9 cellular contexts compared by ENCODE assay signal in genomic region chr1:8020032-8020431, GRCh38. TPM values are rescaled to one million over a fixed set of nuclear protein-coding genes. Genes with fewer than 3 reads are reported as not detected.
DNase-seq lines count a peak whose midpoint lies in the region; ATAC-seq, FAIRE-seq and TF ChIP-seq lines count a peak whose summit lies in the region.
"Had no signal": no experiment of that assay in that cellular context is flagged by ENCODE, and none has a peak within 500 bp of the region (broad histone marks: within the 10 kb centered on the region; RNA-seq: fewer than 3 reads in every experiment).

No MANE protein-coding gene starts in this region.

- 0 out of 2 replicates have a peak, but pooled peaks have one; percentile 41 for TF ChIP-seq POLR2A in IMR-90 (IDR thresholded peaks at IDR 0.05; ENCODE audit: low read depth, low read length)

- no peak overlapping the region for H2BK20ac ChIP-seq in IMR-90 (ENCODE audit: low read depth, low read length)

- POLR2A ChIA-PET in IMR-90 (lab: Charles Lee; ENCODE audit: unreplicated experiment) = no interaction called here

- no peak overlapping the region for H2BK120ac ChIP-seq in IMR-90 (ENCODE audit: low read depth, low read length)

- no peak for TF ChIP-seq RAD21 in IMR-90 (IDR thresholded peaks at IDR 0.05; ENCODE audit: low read length)

- H3K79me2 ChIP-seq in keratinocyte (ENCODE audit: control insufficient read depth, insufficient read depth, low read length) = peaks cover 95% of the 10 kb centered on the region

- no peak overlapping the region for H4K5ac ChIP-seq in IMR-90 (ENCODE audit: low read depth, low read length)

- no peak overlapping the region for H2AK9ac ChIP-seq in IMR-90 (replicated peaks; ENCODE audit: low read depth, low read length, poor library complexity)

- H3K4me1 ChIP-seq in IMR-90 (ENCODE audit: control insufficient read depth, insufficient read depth, low read length) (peaks cover 19% of the 10 kb centered on the region), keratinocyte (ENCODE audit: control insufficient read depth, extremely low read depth, insufficient read depth, low read length) (peaks cover 92% of the 10 kb centered on the region)

- no peak overlapping the region for H3K18ac ChIP-seq in IMR-90 (ENCODE audit: low read depth, low read length)

- H3K14ac ChIP-seq in IMR-90 (replicated peaks; ENCODE audit: low read depth, low read length) = no peak overlapping the region

- H3K4me2 ChIP-seq in IMR-90 (ENCODE audit: low read depth, low read length) (peak overlapping the region; percentile 52), keratinocyte (ENCODE audit: control insufficient read depth, extremely low read depth, insufficient read depth, low read depth, low read length) (peak overlapping the region; percentile 97)

- no peak overlapping the region for H4K8ac ChIP-seq in IMR-90 (ENCODE audit: low read depth in 2 of 2, low read length in 2 of 2)

- H3K79me1 ChIP-seq in IMR-90 (ENCODE audit: low read depth in 1 of 2, low read length in 2 of 2) = peaks cover 5 to 75% of the 10 kb centered on the region in 2 experiments; a peak in 3 of 4 replicates

- intact Hi-C loops in IMR-90 (cut with micrococcal nuclease) = loop anchor here (5.0 kb wide), 1 partner anchor 353 kb away; no protein-coding TSS in a partner anchor

- H4K91ac ChIP-seq in IMR-90 (ENCODE audit: insufficient read depth, low read depth, low read length) = no peak overlapping the region

- H2AFZ ChIP-seq in IMR-90 (replicated peaks; ENCODE audit: low read length, poor library complexity) (no peak overlapping the region), keratinocyte (ENCODE audit: control insufficient read depth, low read length) (no peak overlapping the region)

- H3K56ac ChIP-seq in IMR-90 (ENCODE audit: extremely low read depth, insufficient read depth, low read length) = no peak overlapping the region

- H3K27ac ChIP-seq in IMR-90 (ENCODE audit: insufficient read depth, low read length) (no peak overlapping the region), keratinocyte (ENCODE audit: control insufficient read depth, insufficient read depth, low read length) (peak overlapping the region; percentile 82)
- H3K27ac ChIP-seq: HL-60 had no signal

- H2BK5ac ChIP-seq in IMR-90 (ENCODE audit: low read depth, low read length, poor library complexity, severe bottlenecking) = peak overlapping the region; percentile 24

- H3K4me3 ChIP-seq in IMR-90 (ENCODE audit: insufficient read depth, low read depth, low read length) = no peak overlapping the region
- H3K4me3 ChIP-seq in keratinocyte (ENCODE audit: control insufficient read depth in 2 of 3, extremely low read depth in 1 of 3, insufficient read depth in 2 of 3, low read depth in 1 of 3, low read length in 3 of 3) = peak overlapping the region in 2 of 3 experiments; percentile 59 to 61

- H4K20me1 ChIP-seq in IMR-90 (ENCODE audit: insufficient read depth, low read length) = peaks cover 97% of the 10 kb centered on the region
- peaks cover 18% of the 10 kb centered on the region for H4K20me1 ChIP-seq in keratinocyte (ENCODE audit: control insufficient read depth, extremely low read depth, insufficient read depth, low read length)

- no TSS peak for BruUV-seq in IMR-90 (replicated peaks; lab: Mats Ljungman, UMichigan)

- H3K9me1 ChIP-seq in IMR-90 (ENCODE audit: insufficient read depth, low read length) (peaks cover 8% of the 10 kb centered on the region; the same call in 1 of the 2 replicates), keratinocyte (ENCODE audit: control insufficient read depth, extremely low read depth, insufficient read depth, low read length) (peaks cover 4% of the 10 kb centered on the region)

- no peak overlapping the region for H2BK15ac ChIP-seq in IMR-90 (ENCODE audit: low read depth, low read length)

- H2AK5ac ChIP-seq in IMR-90 (ENCODE audit: low read depth, low read length) = no peak overlapping the region

- in situ Hi-C loops in IMR-90 (cut with MboI; ENCODE audit: low sequenced_read_pairs) (no loop called here), GM13976 (cut with MboI; ENCODE audit: low sequenced_read_pairs, unreplicated experiment) (no loop called here)

- H3K4ac ChIP-seq in IMR-90 (ENCODE audit: low read depth, low read length) = no peak overlapping the region

- DNase-seq in IMR-90 (peak; percentile 59), SW480 (ENCODE audit: low spot score) (peak; percentile 78), keratinocyte (ENCODE audit: low read depth, low spot score) (no peak), superior temporal gyrus (ENCODE audit: extremely low spot score) (peak; percentile 12), dedifferentiated amniotic fluid mesenchymal stem cell (ENCODE audit: extremely low spot score) (no peak), NCI-H2227 (lab: John Stamatoyannopoulos, UW; ENCODE audit: unreplicated experiment) (no peak), GM13976 (ENCODE audit: low spot score) (no peak)

- dilution Hi-C loops in IMR-90 (cut with HindIII; ENCODE audit: low sequenced_read_pairs, unreplicated experiment) (loop anchor here (25.0 kb wide), 1 partner anchor 292 kb away; the partner anchor contains the start of gene SLC45A1), keratinocyte (cut with MboI; ENCODE audit: extremely low pct_ligation_motif_present, low sequenced_read_pairs) (loop anchor here (25.0 kb wide), 1 partner anchor 292 kb away; the partner anchor contains the start of gene SLC45A1)

- no peaks in the 10 kb centered on the region for H3K27me3 ChIP-seq in IMR-90 (ENCODE audit: control insufficient read depth, insufficient read depth, low read length)
- no peaks in the 10 kb centered on the region for H3K27me3 ChIP-seq in keratinocyte (ENCODE audit: control insufficient read depth, extremely low read depth, insufficient read depth, low read length)

- H3K36me3 ChIP-seq in IMR-90 (ENCODE audit: control insufficient read depth, insufficient read depth, low read length) (peaks cover 7% of the 10 kb centered on the region), keratinocyte (ENCODE audit: control insufficient read depth in 2 of 2, extremely low read depth in 1 of 2, insufficient read depth in 2 of 2, low read length in 2 of 2) (peaks cover 1 to 34% of the 10 kb centered on the region in 2 experiments)

- H3K9ac ChIP-seq in IMR-90 (ENCODE audit: low read depth, low read length) (no peak overlapping the region), keratinocyte (ENCODE audit: control insufficient read depth, extremely low read depth, insufficient read depth, low read length) (peak overlapping the region; percentile 56)

- no peak for TF ChIP-seq CTCF in IMR-90 (conservative IDR thresholded peaks at IDR 0.05; ENCODE audit: low read depth, low read length)
- no peak for TF ChIP-seq CTCF in keratinocyte (optimal IDR thresholded peaks at IDR 0.05 in 1 of 3, IDR thresholded peaks at IDR 0.05 in 1 of 3, conservative IDR thresholded peaks at IDR 0.05 in 1 of 3; ENCODE audit: extremely low read depth in 1 of 3, insufficient read depth in 2 of 3, low read length in 3 of 3)
- TF ChIP-seq CTCF in GM13976 (IDR thresholded peaks at IDR 0.05; ENCODE audit: borderline replicate concordance, control extremely low read depth, extremely low read depth, insufficient read depth, missing control alignments) = no peak

- FAIRE-seq in keratinocyte (lab: Jason Lieb, UNC) = peak; percentile 80

- no peak for ATAC-seq in IMR-90 (ENCODE audit: low read depth)
- no peak for ATAC-seq in GM19023 (IDR thresholded peaks at IDR 0.05; ENCODE audit: unreplicated experiment)

- no peak overlapping the region for H3K23ac ChIP-seq in IMR-90 (ENCODE audit: low read depth, low read length)

- H3K9me3 ChIP-seq in IMR-90 (ENCODE audit: control insufficient read depth, insufficient read depth, low read length) (no peaks in the 10 kb centered on the region), keratinocyte (ENCODE audit: control insufficient read depth, low read depth, low read length) (no peaks in the 10 kb centered on the region)

- CTCF ChIA-PET in IMR-90 (lab: Yijun Ruan, JAX) = interaction anchor here (6.7 kb wide), 1 partner anchor 45 kb away, joined by 21 read pairs; no protein-coding TSS in a partner anchor

TF ChIP-seq in IMR-90, 13 proteins besides CTCF, POLR2A, EP300 and RAD21:
- TF ChIP-seq CEBPB (IDR thresholded peaks at IDR 0.05; ENCODE audit: low read depth, low read length) = peak; percentile 20; the same call in 1 of the 2 replicates
- no peak for TF ChIP-seq BHLHE40 (IDR thresholded peaks at IDR 0.05; ENCODE audit: low read depth, low read length)

RNA-seq across cellular contexts. Expression of gene ERRFI1, which starts 6.1 kb away (rescaled TPM):
- total RNA-seq in IMR-90 (2012; rRNA removed) = 101 and 106 TPM in 2 replicates
- 102 and 145 TPM in 2 replicates for polyA plus RNA-seq in IMR-90 (2012; rRNA removed)
- 66.7 and 88.3 TPM in 2 replicates for polyA plus RNA-seq in IMR-90 (2012; cell fraction: cytosol; rRNA removed)
- polyA plus RNA-seq in IMR-90 (2012; cell fraction: nucleus; rRNA removed; ENCODE audit: low replicate concordance) = 50.7 and 405 TPM in 2 replicates
- polyA plus RNA-seq in keratinocyte = 75.7 to 130 TPM (median 97.0 TPM) in 3 replicates
- 39.7 TPM for polyA plus RNA-seq in keratinocyte (2011; ENCODE audit: low read depth)
- 58.1 and 97.0 TPM in 2 replicates for polyA plus RNA-seq in keratinocyte (2011; cell fraction: cytosol; rRNA removed)
- 132 and 155 TPM in 2 replicates for polyA plus RNA-seq in keratinocyte (2011; cell fraction: nucleus; rRNA removed)
- polyA plus RNA-seq in keratinocyte (2012; ENCODE audit: low replicate concordance) = 42.8 and 92.9 TPM in 2 replicates
- polyA minus RNA-seq in keratinocyte = 17.4 to 68.3 TPM (median 50.7 TPM) in 3 replicates
- 31.5 TPM for polyA minus RNA-seq in keratinocyte (2011; cell fraction: cytosol; rRNA and poly(A)+ RNA removed)
- 40.3 and 72.9 TPM in 2 replicates for polyA minus RNA-seq in keratinocyte (2011; cell fraction: nucleus; rRNA and poly(A)+ RNA removed)

RNA-seq across cellular contexts. Expression of gene PARK7, which starts 58.5 kb away (rescaled TPM):
- total RNA-seq in IMR-90 (2012; rRNA removed) = 207 and 384 TPM in 2 replicates
- polyA plus RNA-seq in IMR-90 (2012; rRNA removed) (348 and 357 TPM in 2 replicates), keratinocyte (296 to 502 TPM (median 471 TPM) in 3 replicates)
- 108 and 179 TPM in 2 replicates for polyA plus RNA-seq in IMR-90 (2012; cell fraction: cytosol; rRNA removed)
- polyA plus RNA-seq in IMR-90 (2012; cell fraction: nucleus; rRNA removed; ENCODE audit: low replicate concordance) = 19.8 and 112 TPM in 2 replicates
- polyA plus RNA-seq in keratinocyte (2011; ENCODE audit: low read depth) = 326 TPM
- 458 and 494 TPM in 2 replicates for polyA plus RNA-seq in keratinocyte (2011; cell fraction: cytosol; rRNA removed)
- 167 and 228 TPM in 2 replicates for polyA plus RNA-seq in keratinocyte (2011; cell fraction: nucleus; rRNA removed)
- polyA plus RNA-seq in keratinocyte (2012; ENCODE audit: low replicate concordance) = 240 and 445 TPM in 2 replicates
- 29.1 to 162 TPM (median 72.1 TPM) in 3 replicates for polyA minus RNA-seq in keratinocyte
- 87.5 TPM for polyA minus RNA-seq in keratinocyte (2011; cell fraction: cytosol; rRNA and poly(A)+ RNA removed)
- polyA minus RNA-seq in keratinocyte (2011; cell fraction: nucleus; rRNA and poly(A)+ RNA removed) = 30.6 and 47.7 TPM in 2 replicates

Comparison
In these comparisons a context has a peak if more than half of its experiments do, and no peak if none do; other contexts are left out.
1. DNase-seq: peak in IMR-90 (single experiment), SW480 (single experiment) and superior temporal gyrus (single experiment); none in keratinocyte (single experiment), dedifferentiated amniotic fluid mesenchymal stem cell (single experiment), NCI-H2227 (single experiment) and GM13976 (single experiment).